Comparison of ENCODE assay signal across 23 cellular contexts in genomic region chr17:78670850-78671291, GRCh38.
DNase-seq lines count a peak whose midpoint lies in the region; ATAC-seq, FAIRE-seq and TF ChIP-seq lines count a peak whose summit lies in the region.
"Had no signal": no experiment of that assay in that cellular context is flagged by ENCODE, and none has a peak within 500 bp of the region (broad histone marks: within the 10 kb centered on the region; RNA-seq: fewer than 3 reads in every experiment).

No MANE protein-coding gene starts in this region.

- peak overlapping the region; percentile 21 to 51 for H3K4me3 Mint-ChIP-seq in stimulated activated naive B cell treated with anti-CD40 and anti-IgM and Interleukin-4, amounts not matched to agents 10 μg/mL and 1 μg/mL and 100 μg/mL, for 72 hours
- H3K4me3 Mint-ChIP-seq: activated CD8-positive, alpha-beta memory T cell treated with anti-CD3 and anti-CD28 coated beads, Interleukin-2, amount 10 ng/mL, durations not matched to agents 7 days and 5 days; endodermal cell; type B pancreatic cell had no signal

- no peaks in the 10 kb centered on the region for H4K20me1 ChIP-seq in HepG2 (ENCODE audit: insufficient read depth, low read length)
- H4K20me1 ChIP-seq in PC-9 (ENCODE audit: insufficient read depth): no peaks in the 10 kb centered on the region
- H4K20me1 ChIP-seq in keratinocyte (ENCODE audit: control insufficient read depth, extremely low read depth, insufficient read depth, low read length): no peaks in the 10 kb centered on the region

- TF ChIP-seq POLR2A in HepG2 (IDR thresholded peaks at IDR 0.05; ENCODE audit: insufficient read depth in 1 of 2, low read depth in 2 of 2, low read length in 2 of 2): no peak
- TF ChIP-seq POLR2A in right lobe of liver (IDR thresholded peaks at IDR 0.05): no peak

- dilution Hi-C loops in keratinocyte (cut with MboI; ENCODE audit: extremely low pct_ligation_motif_present, low sequenced_read_pairs): no loop called here

- H3K27me3 ChIP-seq in HepG2 (ENCODE audit: control insufficient read depth in 1 of 2, insufficient read depth in 2 of 2, low read length in 2 of 2): no peaks in the 10 kb centered on the region
- no peaks in the 10 kb centered on the region for H3K27me3 ChIP-seq in right lobe of liver
- no peaks in the 10 kb centered on the region for H3K27me3 ChIP-seq in PC-9 (ENCODE audit: insufficient read depth, low read depth)
- H3K27me3 ChIP-seq in keratinocyte (ENCODE audit: control insufficient read depth, extremely low read depth, insufficient read depth, low read length): no peaks in the 10 kb centered on the region

- ATAC-seq in HepG2: no peak
- no peak for ATAC-seq in right lobe of liver
- peak in 1 of 2 donors; percentile 8 for ATAC-seq in stimulated activated naive B cell treated with anti-CD40 and anti-IgM and Interleukin-4, amounts not matched to agents 10 μg/mL and 1 μg/mL and 100 μg/mL, for 72 hours (replicated peaks)
- ATAC-seq in HG02970 (IDR thresholded peaks at IDR 0.05; ENCODE audit: low FRiP score, unreplicated experiment): no peak
- no peak for ATAC-seq in HG02798 (IDR thresholded peaks at IDR 0.05; ENCODE audit: poor library complexity, unreplicated experiment)
- ATAC-seq: activated CD8-positive, alpha-beta memory T cell treated with anti-CD3 and anti-CD28 coated beads, Interleukin-2, amount 10 ng/mL, durations not matched to agents 7 days and 5 days; left cardiac atrium; SK-N-SH treated with all-trans-retinoic acid at 6 μM for 48 hours had no signal

- H3K4me2 ChIP-seq in HepG2 (ENCODE audit: low read depth, low read length) (no peak overlapping the region), PC-9 (no peak overlapping the region), keratinocyte (ENCODE audit: control insufficient read depth, extremely low read depth, insufficient read depth, low read depth, low read length) (no peak overlapping the region)

- H2AFZ ChIP-seq in HepG2 (ENCODE audit: low read length): no peak overlapping the region
- H2AFZ ChIP-seq in PC-9: no peak overlapping the region
- no peak overlapping the region for H2AFZ ChIP-seq in keratinocyte (ENCODE audit: control insufficient read depth, low read length)

- H3K79me2 ChIP-seq in HepG2 (ENCODE audit: insufficient read depth, low read length) (no peaks in the 10 kb centered on the region), PC-9 (ENCODE audit: low read depth) (no peaks in the 10 kb centered on the region), keratinocyte (ENCODE audit: control insufficient read depth, insufficient read depth, low read length) (no peaks in the 10 kb centered on the region)

- H3K4me1 ChIP-seq in HepG2 (ENCODE audit: insufficient read depth, low read length): peaks cover 28% of the 10 kb centered on the region
- H3K4me1 ChIP-seq in right lobe of liver: no peaks in the 10 kb centered on the region
- H3K4me1 ChIP-seq in PC-9 (replicated peaks; ENCODE audit: insufficient read depth): peaks cover 7% of the 10 kb centered on the region
- H3K4me1 ChIP-seq in keratinocyte (ENCODE audit: control insufficient read depth, extremely low read depth, insufficient read depth, low read length): peaks cover 60% of the 10 kb centered on the region

- no peaks in the 10 kb centered on the region for H3K9me1 ChIP-seq in keratinocyte (ENCODE audit: control insufficient read depth, extremely low read depth, insufficient read depth, low read length)

- H3K9me2 ChIP-seq in PC-9 (ENCODE audit: insufficient read depth): no peaks in the 10 kb centered on the region

- POLR2A ChIA-PET in HepG2 (lab: Yijun Ruan, JAX) (no interaction called here), PC-9 (lab: Charles Lee; ENCODE audit: unreplicated experiment) (no interaction called here)

- no peak for TF ChIP-seq EP300 in HepG2 (IDR thresholded peaks at IDR 0.05; ENCODE audit: low read depth in 2 of 2, low read length in 2 of 2)
- TF ChIP-seq EP300 in HepG2 (CRISPR knock-in tag; IDR thresholded peaks at IDR 0.05; ENCODE audit: borderline replicate concordance): no peak

- no peak overlapping the region for H3K27ac ChIP-seq in HepG2 (ENCODE audit: extremely low read length, insufficient read depth, low read length)
- H3K27ac ChIP-seq in right lobe of liver: no peak overlapping the region
- H3K27ac ChIP-seq in PC-9: no peak overlapping the region
- peak overlapping the region; percentile 38 for H3K27ac ChIP-seq in keratinocyte (ENCODE audit: control insufficient read depth, insufficient read depth, low read length)
- H3K27ac ChIP-seq: HL-60, prostate gland had no signal

- CTCF ChIA-PET in HepG2 (lab: Yijun Ruan, JAX; ENCODE audit: low intra/inter-chr PET ratio, low total read pairs) (no interaction called here), PC-9 (lab: Charles Lee) (no interaction called here)

- H3K9ac ChIP-seq in HepG2 (ENCODE audit: insufficient read depth, low read depth, low read length): no peak overlapping the region
- H3K9ac ChIP-seq in keratinocyte (ENCODE audit: control insufficient read depth, extremely low read depth, insufficient read depth, low read length): no peak overlapping the region

- peaks cover 63 to 74% of the 10 kb centered on the region in 2 donors for H3K36me3 Mint-ChIP-seq in stimulated activated naive B cell treated with anti-CD40 and anti-IgM and Interleukin-4, amounts not matched to agents 10 μg/mL and 1 μg/mL and 100 μg/mL, for 72 hours

- H3K36me3 ChIP-seq in HepG2 (replicated peaks in 1 of 2; ENCODE audit: control insufficient read depth in 1 of 2, insufficient read depth in 2 of 2, low read length in 2 of 2) (peaks cover 8 to 19% of the 10 kb centered on the region in 2 experiments), right lobe of liver (peaks cover 0 to 28% (median 5%) of the 10 kb centered on the region in 4 donors), PC-9 (ENCODE audit: low read depth) (no peaks in the 10 kb centered on the region), keratinocyte (ENCODE audit: control insufficient read depth in 2 of 2, extremely low read depth in 1 of 2, insufficient read depth in 2 of 2, low read length in 2 of 2) (peaks cover 3 to 19% of the 10 kb centered on the region in 2 experiments)
- H3K36me3 ChIP-seq: prostate gland had no signal

- peak overlapping the region; percentile 70 for H3K27ac Mint-ChIP-seq in stimulated activated naive B cell treated with anti-CD40 and anti-IgM and Interleukin-4, amounts not matched to agents 10 μg/mL and 1 μg/mL and 100 μg/mL, for 72 hours
- H3K27ac Mint-ChIP-seq: activated CD8-positive, alpha-beta memory T cell treated with anti-CD3 and anti-CD28 coated beads, Interleukin-2, amount 10 ng/mL, durations not matched to agents 7 days and 5 days; endodermal cell; type B pancreatic cell had no signal

- TF ChIP-seq CTCF in HepG2 (CRISPR knock-in tag; IDR thresholded peaks at IDR 0.05) (no peak), right lobe of liver (IDR thresholded peaks at IDR 0.05) (no peak), PC-9 (conservative IDR thresholded peaks at IDR 0.05) (no peak), keratinocyte (optimal IDR thresholded peaks at IDR 0.05 in 1 of 3, IDR thresholded peaks at IDR 0.05 in 1 of 3, conservative IDR thresholded peaks at IDR 0.05 in 1 of 3; ENCODE audit: extremely low read depth in 1 of 3, insufficient read depth in 2 of 3, low read length in 3 of 3) (no peak)

- H3F3A ChIP-seq in PC-9 (ENCODE audit: insufficient read depth, low read depth): peaks cover 6% of the 10 kb centered on the region; the same call in 1 of the 2 replicates

- 85% methylated on average over 12 of the region's 12 CpGs for WGBS in HepG2 (ENCODE audit: low lambda C conversion rate)
- 88% methylated on average over 9 of the region's 12 CpGs for WGBS in right lobe of liver (ENCODE audit: insufficient coverage, low coverage, low lambda C conversion rate, missing lambda C conversion rate)

- BruUV-seq in HepG2 (replicated peaks; lab: Mats Ljungman, UMichigan) (no TSS peak), PC-9 (replicated peaks; lab: Mats Ljungman, UMichigan) (TSS peak; percentile 8)

- DNase-seq in HepG2 (ENCODE audit: low spot score) (no peak), right lobe of liver (no peak), PC-9 (no peak), keratinocyte (ENCODE audit: low read depth, low spot score) (no peak), SK-N-DZ (ENCODE audit: low spot score) (no peak)
- no peak for DNase-seq in stimulated activated naive B cell treated with anti-CD40 and anti-IgM and Interleukin-4, amounts not matched to agents 10 μg/mL and 1 μg/mL and 100 μg/mL, for 72 hours
- DNase-seq: activated CD4-positive, alpha-beta T cell treated with anti-CD3 and anti-CD28 coated beads for 1 hour; activated CD8-positive, alpha-beta memory T cell treated with anti-CD3 and anti-CD28 coated beads, Interleukin-2, amount 10 ng/mL, durations not matched to agents 7 days and 5 days; activated gamma-delta T cell; CD8-positive, alpha-beta memory T cell; DMS79; endodermal cell; left cardiac atrium; mesendoderm; NCI-H1417 treated with DMSO at 0.1 percent for 48 hours; NCI-H524 had no signal

- no peaks in the 10 kb centered on the region for H3K9me3 ChIP-seq in HepG2 (ENCODE audit: low read length)
- no peaks in the 10 kb centered on the region for H3K9me3 ChIP-seq in right lobe of liver
- H3K9me3 ChIP-seq in PC-9 (ENCODE audit: insufficient read depth, low read depth): no peaks in the 10 kb centered on the region
- no peaks in the 10 kb centered on the region for H3K9me3 ChIP-seq in keratinocyte (ENCODE audit: control insufficient read depth, low read depth, low read length)
- H3K9me3 ChIP-seq: prostate gland had no signal

- H3K27me3 Mint-ChIP-seq in stimulated activated naive B cell treated with anti-CD40 and anti-IgM and Interleukin-4, amounts not matched to agents 10 μg/mL and 1 μg/mL and 100 μg/mL, for 72 hours: no peaks in the 10 kb centered on the region
- H3K27me3 Mint-ChIP-seq: activated CD8-positive, alpha-beta memory T cell treated with anti-CD3 and anti-CD28 coated beads, Interleukin-2, amount 10 ng/mL, durations not matched to agents 7 days and 5 days; CD8-positive, alpha-beta memory T cell; type B pancreatic cell had no signal

- intact Hi-C loops in HepG2 (cut with micrococcal nuclease; ENCODE audit: unreplicated experiment) (no loop called here), right lobe of liver (cut with DNase I) (no loop called here), PC-9 (cut with micrococcal nuclease; ENCODE audit: unreplicated experiment) (no loop called here)

- in situ Hi-C loops in HepG2 (cut with HindIII; ENCODE audit: extremely low pct_ligation_motif_present, low pct_unique_long_range_greater_than_20kb): no loop called here

- H3K9me3 Mint-ChIP-seq in stimulated activated naive B cell treated with anti-CD40 and anti-IgM and Interleukin-4, amounts not matched to agents 10 μg/mL and 1 μg/mL and 100 μg/mL, for 72 hours: no peaks in the 10 kb centered on the region
- H3K9me3 Mint-ChIP-seq: CD8-positive, alpha-beta memory T cell; endodermal cell; type B pancreatic cell had no signal

- FAIRE-seq in HepG2 (lab: Jason Lieb, UNC) (no peak), keratinocyte (lab: Jason Lieb, UNC) (no peak)

- TF ChIP-seq RAD21 in HepG2 (CRISPR knock-in tag; IDR thresholded peaks at IDR 0.05): no peak

- H3K4me3 ChIP-seq in HepG2 (replicated peaks in 1 of 3; ENCODE audit: insufficient read depth in 1 of 3, low read depth in 2 of 3, low read length in 3 of 3): no peak overlapping the region
- no peak overlapping the region for H3K4me3 ChIP-seq in right lobe of liver
- no peak overlapping the region for H3K4me3 ChIP-seq in PC-9
- H3K4me3 ChIP-seq in keratinocyte (ENCODE audit: control insufficient read depth in 2 of 3, extremely low read depth in 1 of 3, insufficient read depth in 2 of 3, low read depth in 1 of 3, low read length in 3 of 3): no peak overlapping the region
- H3K4me3 ChIP-seq: prostate gland, skin epidermis had no signal

- H3K4me1 Mint-ChIP-seq in stimulated activated naive B cell treated with anti-CD40 and anti-IgM and Interleukin-4, amounts not matched to agents 10 μg/mL and 1 μg/mL and 100 μg/mL, for 72 hours: peaks cover 17 to 24% of the 10 kb centered on the region in 2 donors
- H3K4me1 Mint-ChIP-seq: endodermal cell had no signal
